18 cellular contexts compared by ENCODE assay signal in the genomic region with DNA sequence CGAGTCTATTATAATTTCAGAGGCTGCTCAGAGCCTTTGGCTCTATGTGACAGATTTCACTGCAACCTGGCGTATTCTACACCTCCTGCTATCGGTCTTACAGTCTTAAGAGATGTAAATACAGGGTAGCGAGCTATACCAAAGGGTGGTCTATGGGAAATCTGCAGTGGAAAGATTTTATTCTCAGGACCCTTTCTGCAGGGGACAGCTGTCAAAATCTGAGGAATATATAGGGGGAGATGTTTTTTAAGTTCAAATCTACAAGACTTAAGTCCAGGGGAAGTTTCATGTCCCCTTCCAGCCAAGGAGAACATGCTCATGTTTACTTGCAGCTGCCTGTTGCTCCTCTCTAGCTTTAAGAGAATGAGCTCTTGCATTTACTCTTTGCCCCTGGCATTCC.
A peak's percentile ranks its signal among the peaks of the same experiment; 100 is the strongest.
DNase-seq lines count a peak whose midpoint lies in the region; ATAC-seq, FAIRE-seq and TF ChIP-seq lines count a peak whose summit lies in the region.
"Had no signal": no experiment of that assay in that cellular context is flagged by ENCODE, and none has a peak within 500 bp of the region (broad histone marks: within the 10 kb centered on the region; RNA-seq: fewer than 3 reads in every experiment).

No MANE protein-coding gene starts in this region.

- H3K4me3 Mint-ChIP-seq in WTC11 = no peak overlapping the region
- H3K4me3 Mint-ChIP-seq: activated CD4-positive, alpha-beta T cell treated with anti-CD3 and anti-CD28 coated beads, Interleukin-2, amount 10 ng/mL, durations not matched to agents 7 days and 5 days; brain; IgD-negative memory B cell had no signal

- no peak for TF ChIP-seq POLR2A in esophagus muscularis mucosa (IDR thresholded peaks at IDR 0.05; ENCODE audit: low read depth)

- H3K4me3 ChIP-seq in RWPE2 (ENCODE audit: severe bottlenecking) (no peak overlapping the region), esophagus muscularis mucosa (no peak overlapping the region), tibial artery (no peak overlapping the region), pancreas (no peak overlapping the region)
- H3K4me3 ChIP-seq: mucosa of descending colon, skin epidermis had no signal

- intact Hi-C loops in esophagus muscularis mucosa (cut with DNase I) (no loop called here), tibial artery (cut with DNase I; ENCODE audit: low total_unique reads) (no loop called here), pancreas (cut with DNase I) (no loop called here)

- H3K4me1 ChIP-seq in RWPE2 (ENCODE audit: insufficient read depth, poor library complexity, severe bottlenecking) (peaks cover 64% of the 10 kb centered on the region), esophagus muscularis mucosa (peaks cover 31 to 71% (median 60%) of the 10 kb centered on the region in 4 donors), tibial artery (peaks cover 0 to 99% (median 32%) of the 10 kb centered on the region in 4 donors), pancreas (no peaks in the 10 kb centered on the region)
- H3K4me1 ChIP-seq: parathyroid adenoma had no signal

- H3K27me3 ChIP-seq in RWPE2 (ENCODE audit: insufficient read depth, poor library complexity, severe bottlenecking) = no peaks in the 10 kb centered on the region
- no peaks in the 10 kb centered on the region for H3K27me3 ChIP-seq in esophagus muscularis mucosa
- H3K27me3 ChIP-seq in tibial artery = no peaks in the 10 kb centered on the region
- H3K27me3 ChIP-seq in pancreas = no peaks in the 10 kb centered on the region

- POLR2A ChIA-PET in WTC11 (lab: Charles Lee) = no interaction called here

- no peak for DNase-seq in activated naive CD4-positive, alpha-beta T cell treated with anti-CD3 and anti-CD28 coated beads, Interleukin-2, amount 50 U/mL, for 72 hours (ENCODE audit: low spot score in 2 of 2)
- no peak for DNase-seq in activated naive CD4-positive, alpha-beta T cell treated with Interleukin-2 at 50 U/mL for 16 hours
- DNase-seq in RWPE2 (ENCODE audit: low spot score) (no peak), esophagus muscularis mucosa (ENCODE audit: extremely low spot score) (no peak), tibial artery (no peak), WTC11 (ENCODE audit: low spot score) (no peak), pancreas (no peak), NCI-H1092 treated with DMSO at 0.1 percent for 48 hours (lab: John Stamatoyannopoulos, UW) (no peak)
- DNase-seq: activated CD4-positive, alpha-beta T cell treated with anti-CD3 and anti-CD28 coated beads, Interleukin-2, amount 10 ng/mL, durations not matched to agents 7 days and 5 days; activated effector memory CD4-positive, alpha-beta T cell treated with Interleukin-2 at 50 U/mL for 16 hours; GF-D8; hippocampal formation; NCI-H82 had no signal

- WGBS in esophagus muscularis mucosa = 70% methylated on average over 4 of the region's 4 CpGs
- WGBS in pancreas, 2 donors = 89 to 93% methylated on average over 4 of the region's 4 CpGs

- peaks cover 83% of the 10 kb centered on the region for H3K36me3 ChIP-seq in RWPE2 (ENCODE audit: low read depth)
- H3K36me3 ChIP-seq in esophagus muscularis mucosa = no peaks in the 10 kb centered on the region
- H3K36me3 ChIP-seq in tibial artery = peaks cover 0 to 5% (median 3%) of the 10 kb centered on the region in 3 donors
- no peaks in the 10 kb centered on the region for H3K36me3 ChIP-seq in pancreas

- CTCF ChIA-PET in WTC11 (lab: Charles Lee) = no interaction called here

- H3K9me3 ChIP-seq in RWPE2 (ENCODE audit: severe bottlenecking) = no peaks in the 10 kb centered on the region
- H3K9me3 ChIP-seq in esophagus muscularis mucosa = no peaks in the 10 kb centered on the region
- H3K9me3 ChIP-seq in tibial artery = no peaks in the 10 kb centered on the region
- no peaks in the 10 kb centered on the region for H3K9me3 ChIP-seq in pancreas
- H3K9me3 ChIP-seq: mucosa of descending colon had no signal

- H3K27me3 Mint-ChIP-seq in WTC11 (ENCODE audit: low read depth) = no peaks in the 10 kb centered on the region
- H3K27me3 Mint-ChIP-seq: activated CD4-positive, alpha-beta T cell treated with anti-CD3 and anti-CD28 coated beads, Interleukin-2, amount 10 ng/mL, durations not matched to agents 7 days and 5 days had no signal

- peak overlapping the region; percentile 99 for H3K27ac ChIP-seq in RWPE2 (ENCODE audit: poor library complexity, severe bottlenecking)
- peak overlapping the region; percentile 34 to 77 (median 73) for H3K27ac ChIP-seq in esophagus muscularis mucosa (replicated peaks in 1 of 4)
- H3K27ac ChIP-seq in tibial artery = peak overlapping the region; percentile 69 to 91
- no peak overlapping the region for H3K27ac ChIP-seq in pancreas
- H3K27ac ChIP-seq: parathyroid adenoma had no signal

- FAIRE-seq in pancreas (lab: Jason Lieb, UNC) = no peak

- TF ChIP-seq EP300 in esophagus muscularis mucosa (IDR thresholded peaks at IDR 0.05) = no peak

- no peak for ATAC-seq in activated naive CD4-positive, alpha-beta T cell treated with anti-CD3 and anti-CD28 coated beads, Interleukin-2, amount 50 U/mL, for 72 hours
- no peak for ATAC-seq in RWPE2 (ENCODE audit: low read depth)
- no peak for ATAC-seq in WTC11
- ATAC-seq in pancreas = no peak

- H3K9me3 Mint-ChIP-seq in activated naive CD4-positive, alpha-beta T cell treated with anti-CD3 and anti-CD28 coated beads, Interleukin-2, amount 50 U/mL, for 72 hours = peaks cover 5 to 6% of the 10 kb centered on the region in 2 donors
- H3K9me3 Mint-ChIP-seq in WTC11 = peaks cover 3% of the 10 kb centered on the region
- H3K9me3 Mint-ChIP-seq: brain had no signal

- peak overlapping the region; percentile 53 to 100 for H3K27ac Mint-ChIP-seq in activated naive CD4-positive, alpha-beta T cell treated with anti-CD3 and anti-CD28 coated beads, Interleukin-2, amount 50 U/mL, for 72 hours
- H3K27ac Mint-ChIP-seq in WTC11 = no peak overlapping the region
- H3K27ac Mint-ChIP-seq: brain, IgD-negative memory B cell had no signal

- TF ChIP-seq CTCF in RWPE2 (IDR thresholded peaks at IDR 0.05; ENCODE audit: poor library complexity, severe bottlenecking) = no peak
- TF ChIP-seq CTCF in esophagus muscularis mucosa (IDR thresholded peaks at IDR 0.05) = no peak
- no peak for TF ChIP-seq CTCF in tibial artery (IDR thresholded peaks at IDR 0.05)
- TF ChIP-seq CTCF in WTC11 (IDR thresholded peaks at IDR 0.05) = no peak
- TF ChIP-seq CTCF in pancreas (IDR thresholded peaks at IDR 0.05) = no peak

- peaks cover 11% of the 10 kb centered on the region for H3K4me1 Mint-ChIP-seq in WTC11
- H3K4me1 Mint-ChIP-seq: IgD-negative memory B cell had no signal

- H3K36me3 Mint-ChIP-seq in activated naive CD4-positive, alpha-beta T cell treated with anti-CD3 and anti-CD28 coated beads, Interleukin-2, amount 50 U/mL, for 72 hours = peaks cover 19 to 59% of the 10 kb centered on the region in 2 donors
- no peaks in the 10 kb centered on the region for H3K36me3 Mint-ChIP-seq in WTC11
- H3K36me3 Mint-ChIP-seq: brain had no signal

TF ChIP-seq in WTC11, 78 proteins besides CTCF, POLR2A, EP300 and RAD21 (continues in another document):
- TF ChIP-seq ATF1 (CRISPR knock-in tag; IDR thresholded peaks at IDR 0.05) (no peak), NFATC4 (CRISPR knock-in tag; IDR thresholded peaks at IDR 0.05) (no peak), TCF7 (CRISPR knock-in tag; IDR thresholded peaks at IDR 0.05; ENCODE audit: low read depth) (no peak), SOX15 (CRISPR knock-in tag; IDR thresholded peaks at IDR 0.05) (no peak), NFE2L1 (CRISPR knock-in tag; IDR thresholded peaks at IDR 0.05) (no peak), ZNF219 (CRISPR knock-in tag; IDR thresholded peaks at IDR 0.05; ENCODE audit: borderline replicate concordance) (no peak), ZNF121 (CRISPR knock-in tag; IDR thresholded peaks at IDR 0.05) (no peak)
- TF ChIP-seq, protein P1, sequence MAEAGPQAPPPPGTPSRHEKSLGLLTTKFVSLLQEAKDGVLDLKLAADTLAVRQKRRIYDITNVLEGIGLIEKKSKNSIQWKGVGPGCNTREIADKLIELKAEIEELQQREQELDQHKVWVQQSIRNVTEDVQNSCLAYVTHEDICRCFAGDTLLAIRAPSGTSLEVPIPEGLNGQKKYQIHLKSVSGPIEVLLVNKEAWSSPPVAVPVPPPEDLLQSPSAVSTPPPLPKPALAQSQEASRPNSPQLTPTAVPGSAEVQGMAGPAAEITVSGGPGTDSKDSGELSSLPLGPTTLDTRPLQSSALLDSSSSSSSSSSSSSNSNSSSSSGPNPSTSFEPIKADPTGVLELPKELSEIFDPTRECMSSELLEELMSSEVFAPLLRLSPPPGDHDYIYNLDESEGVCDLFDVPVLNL (CRISPR knock-in tag; IDR thresholded peaks at IDR 0.05; ENCODE audit: borderline replicate concordance, low read depth) = no peak
- TF ChIP-seq, protein P2, sequence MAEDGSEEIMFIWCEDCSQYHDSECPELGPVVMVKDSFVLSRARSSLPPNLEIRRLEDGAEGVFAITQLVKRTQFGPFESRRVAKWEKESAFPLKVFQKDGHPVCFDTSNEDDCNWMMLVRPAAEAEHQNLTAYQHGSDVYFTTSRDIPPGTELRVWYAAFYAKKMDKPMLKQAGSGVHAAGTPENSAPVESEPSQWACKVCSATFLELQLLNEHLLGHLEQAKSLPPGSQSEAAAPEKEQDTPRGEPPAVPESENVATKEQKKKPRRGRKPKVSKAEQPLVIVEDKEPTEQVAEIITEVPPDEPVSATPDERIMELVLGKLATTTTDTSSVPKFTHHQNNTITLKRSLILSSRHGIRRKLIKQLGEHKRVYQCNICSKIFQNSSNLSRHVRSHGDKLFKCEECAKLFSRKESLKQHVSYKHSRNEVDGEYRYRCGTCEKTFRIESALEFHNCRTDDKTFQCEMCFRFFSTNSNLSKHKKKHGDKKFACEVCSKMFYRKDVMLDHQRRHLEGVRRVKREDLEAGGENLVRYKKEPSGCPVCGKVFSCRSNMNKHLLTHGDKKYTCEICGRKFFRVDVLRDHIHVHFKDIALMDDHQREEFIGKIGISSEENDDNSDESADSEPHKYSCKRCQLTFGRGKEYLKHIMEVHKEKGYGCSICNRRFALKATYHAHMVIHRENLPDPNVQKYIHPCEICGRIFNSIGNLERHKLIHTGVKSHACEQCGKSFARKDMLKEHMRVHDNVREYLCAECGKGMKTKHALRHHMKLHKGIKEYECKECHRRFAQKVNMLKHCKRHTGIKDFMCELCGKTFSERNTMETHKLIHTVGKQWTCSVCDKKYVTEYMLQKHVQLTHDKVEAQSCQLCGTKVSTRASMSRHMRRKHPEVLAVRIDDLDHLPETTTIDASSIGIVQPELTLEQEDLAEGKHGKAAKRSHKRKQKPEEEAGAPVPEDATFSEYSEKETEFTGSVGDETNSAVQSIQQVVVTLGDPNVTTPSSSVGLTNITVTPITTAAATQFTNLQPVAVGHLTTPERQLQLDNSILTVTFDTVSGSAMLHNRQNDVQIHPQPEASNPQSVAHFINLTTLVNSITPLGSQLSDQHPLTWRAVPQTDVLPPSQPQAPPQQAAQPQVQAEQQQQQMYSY (CRISPR knock-in tag; IDR thresholded peaks at IDR 0.05) = no peak

Comparison
In these comparisons a context has a peak if more than half of its experiments do, and no peak if none do; other contexts are left out.
1. H3K27ac ChIP-seq: peak in RWPE2 (single experiment), esophagus muscularis mucosa (4 of 4) and tibial artery (2 of 2); none in pancreas (0 of 4).